11 cellular contexts compared by ENCODE assay signal in genomic region chr1:155137550-155137949, GRCh38. TPM values are rescaled to one million over a fixed set of nuclear protein-coding genes. Genes with fewer than 3 reads are reported as not detected.
DNase-seq lines count a peak whose midpoint lies in the region; ATAC-seq, FAIRE-seq and TF ChIP-seq lines count a peak whose summit lies in the region.
"Had no signal": no experiment of that assay in that cellular context is flagged by ENCODE, and none has a peak within 500 bp of the region (broad histone marks: within the 10 kb centered on the region; RNA-seq: fewer than 3 reads in every experiment).

No MANE protein-coding gene starts in this region.

- peak overlapping the region; percentile 96 for H3K4me3 Mint-ChIP-seq in activated CD4-positive, alpha-beta T cell treated with anti-CD3 and anti-CD28 coated beads for 36 hours

- intact Hi-C loops in activated CD4-positive, alpha-beta T cell treated with anti-CD3 and anti-CD28 coated beads for 36 hours (cut with DNase I, micrococcal nuclease) = loop anchor here in 1 of 2 experiments (5.0 kb wide), 5 partner anchors 180 to 915 kb away; partner anchors contain the start of genes GON4L, PBXIP1, RUSC1 and SYT11
- intact Hi-C loops in left cardiac atrium (cut with DNase I) = no loop called here

- POLR2A ChIA-PET in activated CD4-positive, alpha-beta T cell treated with anti-CD3 and anti-CD28 coated beads for 36 hours (lab: Charles Lee) = no interaction called here

- H3K36me3 ChIP-seq in duodenal mucosa (ENCODE audit: control insufficient read depth in 1 of 2, insufficient read depth in 2 of 2, low read length in 2 of 2) (peaks cover 5 to 22% of the 10 kb centered on the region in 2 donors), small intestine (ENCODE audit: control insufficient read depth in 2 of 2, insufficient read depth in 2 of 2, low read length in 2 of 2) (peaks cover 0 to 3% of the 10 kb centered on the region in 2 donors)

- no peak for ATAC-seq in activated CD4-positive, alpha-beta T cell treated with anti-CD3 and anti-CD28 coated beads for 36 hours
- ATAC-seq in left cardiac atrium = no peak

- H3K27ac ChIP-seq in duodenal mucosa (ENCODE audit: low read depth, low read length) (peak overlapping the region; percentile 13), small intestine (ENCODE audit: low read depth in 1 of 2, low read length in 1 of 2) (peak overlapping the region; percentile 45 to 88)

- peak overlapping the region; percentile 97 for H3K27ac Mint-ChIP-seq in activated CD4-positive, alpha-beta T cell treated with anti-CD3 and anti-CD28 coated beads for 36 hours

- H3K4me1 ChIP-seq in duodenal mucosa (ENCODE audit: control insufficient read depth in 1 of 2, insufficient read depth in 2 of 2, low read length in 2 of 2) (peaks cover 42 to 49% of the 10 kb centered on the region in 2 donors), small intestine (ENCODE audit: control insufficient read depth in 2 of 2, insufficient read depth in 1 of 2, low read depth in 1 of 2, low read length in 1 of 2) (peaks cover 4 to 7% of the 10 kb centered on the region in 2 donors)

- H3K4me3 ChIP-seq in duodenal mucosa (ENCODE audit: low read depth in 1 of 2, low read length in 2 of 2) (peak overlapping the region in 1 of 2 donors; percentile 16), small intestine (ENCODE audit: low read depth in 1 of 2, low read length in 2 of 2) (no peak overlapping the region)

- H3K27me3 ChIP-seq in duodenal mucosa (ENCODE audit: control insufficient read depth in 1 of 2, insufficient read depth in 2 of 2, low read length in 2 of 2) = no peaks in the 10 kb centered on the region
- no peaks in the 10 kb centered on the region for H3K27me3 ChIP-seq in small intestine (ENCODE audit: control insufficient read depth in 2 of 2, insufficient read depth in 2 of 2, low read length in 2 of 2)

- H3K9me3 Mint-ChIP-seq in activated CD4-positive, alpha-beta T cell treated with anti-CD3 and anti-CD28 coated beads for 36 hours (ENCODE audit: low read depth) = no peaks in the 10 kb centered on the region

- no peaks in the 10 kb centered on the region for H3K9me3 ChIP-seq in duodenal mucosa (ENCODE audit: control insufficient read depth in 1 of 2, low read length in 2 of 2)
- H3K9me3 ChIP-seq in small intestine (ENCODE audit: control insufficient read depth, low read depth) = no peaks in the 10 kb centered on the region

- H3K27me3 Mint-ChIP-seq in activated CD4-positive, alpha-beta T cell treated with anti-CD3 and anti-CD28 coated beads for 36 hours = no peaks in the 10 kb centered on the region

- no peak for FAIRE-seq in small intestine (lab: Jason Lieb, UNC)

- CTCF ChIA-PET in activated CD4-positive, alpha-beta T cell treated with anti-CD3 and anti-CD28 coated beads for 36 hours (lab: Charles Lee) = interaction anchor here (0.6 to 1.5 kb wide), 4 partner anchors 35 to 138 kb away, joined by 3 to 6 read pairs (median 4); partner anchors contain the start of gene KRTCAP2

- H3K9ac ChIP-seq in duodenal mucosa (ENCODE audit: low read depth in 1 of 2, low read length in 2 of 2) = peak overlapping the region in 1 of 2 donors; percentile 80

- H3K4me1 Mint-ChIP-seq in activated CD4-positive, alpha-beta T cell treated with anti-CD3 and anti-CD28 coated beads for 36 hours = peaks cover 37% of the 10 kb centered on the region

- no peak for DNase-seq in activated CD4-positive, alpha-beta T cell treated with anti-CD3 and anti-CD28 coated beads for 36 hours
- no peak for DNase-seq in activated CD4-positive, alpha-beta T cell treated with anti-CD3 and anti-CD28 coated beads for 4 hours
- no peak for DNase-seq in small intestine
- no peak for DNase-seq in left cardiac atrium
- no peak for DNase-seq in occipital lobe (lab: John Stamatoyannopoulos, UW)
- no peak for DNase-seq in dedifferentiated amniotic fluid mesenchymal stem cell (ENCODE audit: extremely low spot score)
- DNase-seq: ACHN; activated naive CD4-positive, alpha-beta T cell treated with anti-CD3 and anti-CD28 coated beads, Interleukin-2, amount 50 U/mL, for 16 hours; NCI-H1048 had no signal

- H3K36me3 Mint-ChIP-seq in activated CD4-positive, alpha-beta T cell treated with anti-CD3 and anti-CD28 coated beads for 36 hours (ENCODE audit: low read depth) = peaks cover 34% of the 10 kb centered on the region

- 83 to 91% (median 88%) methylated on average over 5 of the region's 5 CpGs for WGBS in small intestine, 3 donors

TF ChIP-seq in PFSK-1, 5 proteins besides CTCF, POLR2A, EP300 and RAD21:
- TF ChIP-seq FOXP2 (optimal IDR thresholded peaks at IDR 0.05; ENCODE audit: borderline replicate concordance, extremely low read depth, extremely low read length, insufficient read depth) = no peak
- no peak for TF ChIP-seq TAF1 (IDR thresholded peaks at IDR 0.05; ENCODE audit: borderline replicate concordance, insufficient read depth, low read length)
- no peak for TF ChIP-seq REST (IDR thresholded peaks at IDR 0.05; ENCODE audit: insufficient read depth in 1 of 2, low read depth in 2 of 2, low read length in 2 of 2)
- TF ChIP-seq POLR2AphosphoS5 (IDR thresholded peaks at IDR 0.05; ENCODE audit: low read depth, low read length) = peak; percentile 46; the same call in 1 of the 2 replicates
- TF ChIP-seq SIN3A (IDR thresholded peaks at IDR 0.05; ENCODE audit: borderline replicate concordance, insufficient read depth, low read length) = no peak

RNA-seq across cellular contexts. Expression of gene SLC50A1, which starts 1.9 kb away (rescaled TPM):
- 10 to 100 TPM; 50.2 to 58.0 TPM for total RNA-seq in activated CD4-positive, alpha-beta T cell treated with anti-CD3 and anti-CD28 coated beads for 36 hours
- 64.7 TPM for polyA plus RNA-seq in PFSK-1 (2012; ENCODE audit: insufficient read length, low read depth)
- polyA plus RNA-seq in small intestine = 10 to 100 TPM; 44.6 to 99.5 (median 55.9) TPM
- 10 to 100 TPM; 12.2 to 13.0 TPM for total RNA-seq in left cardiac atrium
- total RNA-seq in occipital lobe = 6.2 TPM

RNA-seq across cellular contexts. Expression of gene DPM3, which starts 2.8 kb away (rescaled TPM):
- 10 to 100 TPM; 29.8 to 34.3 TPM for total RNA-seq in activated CD4-positive, alpha-beta T cell treated with anti-CD3 and anti-CD28 coated beads for 36 hours
- 135 TPM for polyA plus RNA-seq in PFSK-1 (2012; ENCODE audit: insufficient read length, low read depth)
- polyA plus RNA-seq in small intestine = 100 to 1,000 TPM; 215 to 306 (median 261) TPM
- total RNA-seq in left cardiac atrium (10 to 100 TPM; 65.8 to 78.6 TPM), occipital lobe (12.0 TPM)

RNA-seq across cellular contexts. Expression of gene EFNA1, which starts 9.9 kb away (rescaled TPM):
- 1 to 10 TPM in 1 of 2 experiments, under 1 TPM in 1; 0.82 to 1.1 TPM for total RNA-seq in activated CD4-positive, alpha-beta T cell treated with anti-CD3 and anti-CD28 coated beads for 36 hours
- 10.0 TPM for polyA plus RNA-seq in PFSK-1 (2012; ENCODE audit: insufficient read length, low read depth)
- 100 to 1,000 TPM in 2 of 3 donors, 10 to 100 TPM in 1; 50.6 to 166 (median 154) TPM for polyA plus RNA-seq in small intestine
- total RNA-seq in left cardiac atrium = 10 to 100 TPM; 33.3 to 39.1 TPM
- 2.7 TPM for total RNA-seq in occipital lobe

RNA-seq across cellular contexts. Expression of gene KRTCAP2, which starts 35.6 kb away (rescaled TPM):
- total RNA-seq in activated CD4-positive, alpha-beta T cell treated with anti-CD3 and anti-CD28 coated beads for 36 hours = 100 to 1,000 TPM; 125 to 300 TPM
- 405 TPM for polyA plus RNA-seq in PFSK-1 (2012; ENCODE audit: insufficient read length, low read depth)
- polyA plus RNA-seq in small intestine = 100 to 1,000 TPM; 164 to 286 (median 239) TPM
- 100 to 1,000 TPM; 143 to 156 TPM for total RNA-seq in left cardiac atrium
- total RNA-seq in occipital lobe = 59.0 TPM

RNA-seq across cellular contexts. Expression of gene TRIM46, which starts 36.1 kb away (rescaled TPM):
- 1 to 10 TPM; 6.3 to 6.9 TPM for total RNA-seq in activated CD4-positive, alpha-beta T cell treated with anti-CD3 and anti-CD28 coated beads for 36 hours
- polyA plus RNA-seq in PFSK-1 (2012; ENCODE audit: insufficient read length, low read depth) = 0.38 TPM
- polyA plus RNA-seq in small intestine = under 1 TPM in 2 of 3 donors, not detected in 1; 0.27 to 0.57 TPM
- total RNA-seq in left cardiac atrium (under 1 TPM; 0.15 to 0.21 TPM), occipital lobe (21.1 TPM)
